In the genomic region with DNA sequence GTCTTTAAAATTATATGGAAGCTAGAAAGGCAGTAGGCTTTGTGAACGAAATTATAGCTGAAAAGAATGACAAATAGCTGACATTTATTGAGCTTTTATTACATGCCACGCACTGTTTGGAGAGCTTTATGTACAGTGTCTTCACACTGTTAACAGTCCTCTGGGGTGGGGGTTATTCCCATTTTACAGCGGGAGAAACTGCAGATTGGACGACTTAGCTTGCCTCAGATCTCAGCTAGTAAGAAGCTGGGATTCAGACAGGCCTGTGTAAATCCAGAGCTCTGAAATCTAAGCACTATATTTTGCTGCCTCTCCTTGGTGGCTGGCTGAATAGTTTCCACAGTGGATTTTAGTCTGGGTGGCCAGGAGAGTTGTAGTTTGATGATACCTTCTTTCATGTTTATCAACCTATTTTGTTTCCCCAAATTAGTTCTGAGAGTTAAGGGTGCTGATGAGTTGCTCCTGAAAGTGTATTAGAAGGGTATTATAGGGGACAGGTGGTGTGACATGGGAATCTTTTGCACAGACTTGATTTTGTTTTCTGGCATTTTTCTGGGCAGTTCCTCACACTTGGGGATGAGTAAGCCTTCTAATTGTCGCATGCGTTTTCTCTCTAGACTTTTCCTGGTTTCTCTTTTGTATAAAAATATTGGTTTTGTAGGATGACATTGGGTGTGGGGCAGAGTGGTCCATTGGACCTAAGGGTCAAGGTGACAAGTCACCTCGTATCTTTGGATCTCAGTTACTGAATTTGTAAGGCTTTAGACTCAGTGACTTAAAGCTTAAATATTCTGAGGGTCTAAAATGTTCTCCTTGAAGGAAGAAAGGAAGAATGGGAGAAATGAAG, we compare ENCODE assay signal across 9 cellular contexts. TPM values are rescaled to one million over a fixed set of nuclear protein-coding genes. Genes with fewer than 3 reads are reported as not detected.
DNase-seq lines count a peak whose midpoint lies in the region; ATAC-seq and TF ChIP-seq lines count a peak whose summit lies in the region.
"Had no signal": no experiment of that assay in that cellular context is flagged by ENCODE, and none has a peak within 500 bp of the region (broad histone marks: within the 10 kb centered on the region; RNA-seq: fewer than 3 reads in every experiment).

No MANE protein-coding gene starts in this region.

- no peaks in the 10 kb centered on the region for H3K27me3 ChIP-seq in CD8-positive, alpha-beta T cell (ENCODE audit: insufficient read depth, low read length)
- H3K27me3 ChIP-seq in iPS DF 6.9 (ENCODE audit: control insufficient read depth, insufficient read depth, low read length) (no peaks in the 10 kb centered on the region), skeletal muscle tissue (ENCODE audit: control insufficient read depth in 3 of 3, insufficient read depth in 3 of 3, low read length in 3 of 3) (no peaks in the 10 kb centered on the region)

- CTCF ChIA-PET in CD8-positive, alpha-beta T cell (lab: Charles Lee), result interaction anchor here (1.2 to 1.7 kb wide), 4 partner anchors 14 to 155 kb away, joined by 4 to 6 read pairs (median 5); no protein-coding TSS in a partner anchor

- no peaks in the 10 kb centered on the region for H3K9me3 ChIP-seq in CD8-positive, alpha-beta T cell (ENCODE audit: low read length)
- H3K9me3 ChIP-seq in iPS DF 6.9 (ENCODE audit: control insufficient read depth, insufficient read depth, low read length), result no peaks in the 10 kb centered on the region
- H3K9me3 ChIP-seq in skeletal muscle tissue (ENCODE audit: control insufficient read depth in 3 of 3, low read length in 3 of 3), result no peaks in the 10 kb centered on the region

- peak overlapping the region; percentile 64 for H3K4me3 ChIP-seq in CD8-positive, alpha-beta T cell (ENCODE audit: low read depth, low read length)
- peak overlapping the region; percentile 77; the same call in 1 of the 2 replicates for H3K4me3 ChIP-seq in iPS DF 6.9 (ENCODE audit: low read length)
- H3K4me3 ChIP-seq in skeletal muscle tissue (ENCODE audit: low read length in 3 of 3), result peak overlapping the region; percentile 89 to 95 (median 94)

- H3K4me1 ChIP-seq in CD8-positive, alpha-beta T cell (ENCODE audit: insufficient read depth, low read length), result peaks cover 25% of the 10 kb centered on the region
- H3K4me1 ChIP-seq in iPS DF 6.9 (ENCODE audit: control insufficient read depth, insufficient read depth, low read length), result peaks cover 1% of the 10 kb centered on the region; the same call in 1 of the 2 replicates
- H3K4me1 ChIP-seq in skeletal muscle tissue (ENCODE audit: control insufficient read depth in 3 of 3, insufficient read depth in 3 of 3, low read length in 3 of 3), result peaks cover 25 to 39% (median 39%) of the 10 kb centered on the region in 3 donors

- POLR2A ChIA-PET in CD8-positive, alpha-beta T cell (lab: Charles Lee), result interaction anchor here (0.9 to 1.0 kb wide), 3 partner anchors 14 to 73 kb away, joined by 3 read pairs; no protein-coding TSS in a partner anchor

- no peaks in the 10 kb centered on the region for H3K27me3 Mint-ChIP-seq in CD8-positive, alpha-beta T cell (ENCODE audit: low read depth)
- peaks cover 4% of the 10 kb centered on the region for H3K27me3 Mint-ChIP-seq in activated T-helper 17 cell treated with anti-CD3 and anti-CD28 coated beads, Interleukin-2, amount 50 U/mL, for 72 hours
- H3K27me3 Mint-ChIP-seq in mesothelial cell of epicardium (ENCODE audit: low read depth), result no peaks in the 10 kb centered on the region
- H3K27me3 Mint-ChIP-seq: activated B cell treated with CpG ODN at 0.5 μM for 24 hours had no signal

- H3K36me3 Mint-ChIP-seq in CD8-positive, alpha-beta T cell, result peaks cover 5% of the 10 kb centered on the region
- no peaks in the 10 kb centered on the region for H3K36me3 Mint-ChIP-seq in activated T-helper 17 cell treated with anti-CD3 and anti-CD28 coated beads, Interleukin-2, amount 50 U/mL, for 72 hours (ENCODE audit: low read depth)
- no peaks in the 10 kb centered on the region for H3K36me3 Mint-ChIP-seq in mesothelial cell of epicardium

- H3K4me1 Mint-ChIP-seq in CD8-positive, alpha-beta T cell (ENCODE audit: low read depth), result peaks cover 16% of the 10 kb centered on the region
- peaks cover 11% of the 10 kb centered on the region for H3K4me1 Mint-ChIP-seq in activated T-helper 17 cell treated with anti-CD3 and anti-CD28 coated beads, Interleukin-2, amount 50 U/mL, for 72 hours
- H3K4me1 Mint-ChIP-seq in mesothelial cell of epicardium, result peaks cover 15% of the 10 kb centered on the region

- no peaks in the 10 kb centered on the region for H3K9me3 Mint-ChIP-seq in CD8-positive, alpha-beta T cell
- no peaks in the 10 kb centered on the region for H3K9me3 Mint-ChIP-seq in activated T-helper 17 cell treated with anti-CD3 and anti-CD28 coated beads, Interleukin-2, amount 50 U/mL, for 72 hours
- peaks cover 1% of the 10 kb centered on the region for H3K9me3 Mint-ChIP-seq in mesothelial cell of epicardium
- H3K9me3 Mint-ChIP-seq: activated B cell treated with CpG ODN at 0.5 μM for 24 hours had no signal

- no peak for TF ChIP-seq CTCF in CD8-positive, alpha-beta T cell (IDR thresholded peaks at IDR 0.05)
- no peak for TF ChIP-seq CTCF in mesothelial cell of epicardium (IDR thresholded peaks at IDR 0.05; ENCODE audit: unreplicated experiment)

- H3K9ac ChIP-seq in skeletal muscle tissue (ENCODE audit: low read depth in 1 of 3, low read length in 3 of 3), result peak overlapping the region; percentile 92 to 94 (median 93)

- no peak for DNase-seq in CD8-positive, alpha-beta T cell
- DNase-seq in HT1080 (ENCODE audit: low read depth), result peak; percentile 48
- DNase-seq in iPS DF 6.9 (ENCODE audit: low read depth, low spot score), result no peak
- DNase-seq in NCI-H2029 treated with DMSO at 0.1 percent for 48 hours (lab: John Stamatoyannopoulos, UW), result no peak
- DNase-seq in NCI-H446 treated with DMSO at 0.1 percent for 48 hours (lab: John Stamatoyannopoulos, UW), result no peak
- DNase-seq in mesothelial cell of epicardium (ENCODE audit: low spot score in 2 of 2, unreplicated experiment in 2 of 2), result no peak
- DNase-seq: activated B cell treated with CpG ODN at 0.5 μM for 24 hours had no signal

- no peak overlapping the region for H3K27ac ChIP-seq in CD8-positive, alpha-beta T cell (ENCODE audit: low read depth, low read length)
- H3K27ac ChIP-seq in iPS DF 6.9 (ENCODE audit: low read length) (no peak overlapping the region), skeletal muscle tissue (ENCODE audit: low read depth, low read length) (peak overlapping the region; percentile 90)

- WGBS in iPS DF 6.9 (ENCODE audit: insufficient coverage, insufficient read length), result no CpG with 5 or more reads among the region's 7 CpGs

- H3K4me3 Mint-ChIP-seq in CD8-positive, alpha-beta T cell, result no peak overlapping the region
- no peak overlapping the region for H3K4me3 Mint-ChIP-seq in activated T-helper 17 cell treated with anti-CD3 and anti-CD28 coated beads, Interleukin-2, amount 50 U/mL, for 72 hours
- no peak overlapping the region for H3K4me3 Mint-ChIP-seq in mesothelial cell of epicardium
- H3K4me3 Mint-ChIP-seq: activated B cell treated with CpG ODN at 0.5 μM for 24 hours had no signal

- intact Hi-C loops in CD8-positive, alpha-beta T cell (cut with DNase I, micrococcal nuclease), result loop anchor here (5.0 to 10.0 kb wide), 3 partner anchors 40 to 1095 kb away; partner anchors contain the start of gene MRPL44 (in 2 of the 2)

- no peaks in the 10 kb centered on the region for H3K36me3 ChIP-seq in CD8-positive, alpha-beta T cell (ENCODE audit: insufficient read depth, low read length)
- no peaks in the 10 kb centered on the region for H3K36me3 ChIP-seq in iPS DF 6.9 (ENCODE audit: control insufficient read depth, insufficient read depth, low read length)
- no peaks in the 10 kb centered on the region for H3K36me3 ChIP-seq in skeletal muscle tissue (ENCODE audit: control insufficient read depth in 3 of 3, insufficient read depth in 3 of 3, low read length in 3 of 3)

- peak overlapping the region; percentile 91 for H3K27ac Mint-ChIP-seq in CD8-positive, alpha-beta T cell
- H3K27ac Mint-ChIP-seq in activated T-helper 17 cell treated with anti-CD3 and anti-CD28 coated beads, Interleukin-2, amount 50 U/mL, for 72 hours, result peak overlapping the region; percentile 92
- H3K27ac Mint-ChIP-seq in mesothelial cell of epicardium, result no peak overlapping the region

- ATAC-seq in CD8-positive, alpha-beta T cell, result no peak
- no peak for ATAC-seq in activated T-helper 17 cell treated with anti-CD3 and anti-CD28 coated beads, Interleukin-2, amount 50 U/mL, for 72 hours (replicated peaks)

RNA-seq across cellular contexts. Expression of gene ACSL3, which starts 1.5 kb away (rescaled TPM):
- 10 to 100 TPM; 89.5 to 97.6 TPM for total RNA-seq in CD8-positive, alpha-beta T cell
- total RNA-seq in HT1080 (2014; rRNA removed; shearing (Covaris generic)), result 119 and 138 TPM in 2 replicates
- 60.1 and 86.8 TPM in 2 replicates for polyA plus RNA-seq in HT1080 (2015; cell fraction: cytosol; rRNA removed)
- 165 and 175 TPM in 2 replicates for polyA plus RNA-seq in HT1080 (2015; cell fraction: nucleus; rRNA removed)
- 10 to 100 TPM; 12.9 to 32.6 TPM for total RNA-seq in activated T-helper 17 cell treated with anti-CD3 and anti-CD28 coated beads, Interleukin-2, amount 50 U/mL, for 72 hours
- total RNA-seq in skeletal muscle tissue (85.6 TPM), mesothelial cell of epicardium (74.5 to 84.3 TPM (median 81.6 TPM) in 3 replicates)
